11 cellular contexts compared by ENCODE assay signal in the genomic region with DNA sequence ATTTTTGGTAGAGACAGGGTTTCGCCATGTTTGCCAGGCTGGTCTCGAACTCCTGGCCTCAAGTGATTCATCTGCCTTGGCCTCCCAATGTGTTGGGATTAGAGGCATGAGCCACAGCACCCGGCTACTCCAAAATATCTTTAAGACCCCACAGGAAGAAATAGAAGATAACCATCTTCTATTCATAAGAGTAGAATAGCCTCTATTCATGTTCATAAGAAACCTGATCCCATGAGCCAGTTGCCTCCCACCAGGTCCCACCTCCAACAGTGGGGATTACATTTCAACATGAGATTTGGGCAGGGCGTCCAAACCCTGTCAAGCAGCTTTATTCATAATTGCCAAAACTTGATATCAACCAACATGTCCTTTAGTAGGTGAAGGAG. TPM values are rescaled to one million over a fixed set of nuclear protein-coding genes. Genes with fewer than 3 reads are reported as not detected.
DNase-seq lines count a peak whose midpoint lies in the region; ATAC-seq, FAIRE-seq and TF ChIP-seq lines count a peak whose summit lies in the region.
"Had no signal": no experiment of that assay in that cellular context is flagged by ENCODE, and none has a peak within 500 bp of the region (broad histone marks: within the 10 kb centered on the region; RNA-seq: fewer than 3 reads in every experiment).

No MANE protein-coding gene starts in this region.

- FAIRE-seq in kidney (lab: Jason Lieb, UNC): no peak
- FAIRE-seq: HTR-8/SVneo had no signal

- no peak overlapping the region for H2AFZ ChIP-seq in PC-3 (ENCODE audit: low read length)

- H3K9me3 ChIP-seq in HAP-1 (no peaks in the 10 kb centered on the region), PC-3 (ENCODE audit: low read length) (no peaks in the 10 kb centered on the region), spleen (no peaks in the 10 kb centered on the region), kidney (ENCODE audit: control insufficient read depth in 1 of 2, low read length in 2 of 2) (no peaks in the 10 kb centered on the region)
- H3K9me3 ChIP-seq: BLaER1 treated with 17β-estradiol and CSF1 and Interleukin-3, amounts not matched to agents 10 nM and 100 nM had no signal

- POLR2A ChIA-PET in PC-3 (lab: Charles Lee; ENCODE audit: unreplicated experiment): no interaction called here

- 72 to 78% (median 76%) methylated on average over 4 of the region's 4 CpGs for WGBS in spleen, 5 donors

- TF ChIP-seq POLR2A in spleen (IDR thresholded peaks at IDR 0.05): no peak

- H3K36me3 ChIP-seq in HAP-1 (replicated peaks): no peaks in the 10 kb centered on the region
- no peaks in the 10 kb centered on the region for H3K36me3 ChIP-seq in PC-3 (ENCODE audit: low read depth, low read length)
- no peaks in the 10 kb centered on the region for H3K36me3 ChIP-seq in spleen
- no peaks in the 10 kb centered on the region for H3K36me3 ChIP-seq in kidney (ENCODE audit: control insufficient read depth in 1 of 2, insufficient read depth in 2 of 2, low read length in 2 of 2)
- H3K36me3 ChIP-seq: BLaER1 treated with 17β-estradiol and CSF1 and Interleukin-3, amounts not matched to agents 10 nM and 100 nM had no signal

- DNase-seq in NCI-H2171 treated with DMSO at 0.1 percent for 48 hours (lab: John Stamatoyannopoulos, UW) (peak; percentile 29), NCI-H2171 (lab: John Stamatoyannopoulos, UW) (no peak), HAP-1 (ENCODE audit: low spot score in 2 of 2) (peak; percentile 19 to 42), PC-3 (peak; percentile 35), spleen (peak; percentile 6), DMS114 treated with DMSO at 0.1 percent for 48 hours (lab: John Stamatoyannopoulos, UW; ENCODE audit: unreplicated experiment) (no peak), kidney (no peak)

- H3K27ac ChIP-seq in PC-3 (ENCODE audit: low read length) (no peak overlapping the region), spleen (no peak overlapping the region), kidney (ENCODE audit: low read depth in 2 of 2, low read length in 2 of 2) (no peak overlapping the region)
- H3K27ac ChIP-seq: BLaER1 treated with 17β-estradiol and CSF1 and Interleukin-3, amounts not matched to agents 10 nM and 100 nM had no signal

- H3K9ac ChIP-seq in PC-3 (ENCODE audit: low read length) (no peak overlapping the region), kidney (ENCODE audit: low read length in 2 of 2) (no peak overlapping the region)

- no peak overlapping the region for H3K4me2 ChIP-seq in PC-3 (ENCODE audit: low read length)

- intact Hi-C loops in PC-3 (cut with micrococcal nuclease) (loop anchor here (1.0 to 10.0 kb wide), 3 partner anchors 30 to 165 kb away; a partner anchor contains a TSS), spleen (cut with DNase I; ENCODE audit: low total_unique reads) (loop anchor here (10.0 kb wide), 1 partner anchor 165 kb away; a partner anchor contains a TSS), kidney (cut with DNase I) (no loop called here)

- in situ Hi-C loops in HAP-1 (cut with MboI; ENCODE audit: low sequenced_read_pairs): loop anchor here (5.0 kb wide), 1 partner anchor 168 kb away; a partner anchor contains a TSS

- H3K4me3 ChIP-seq in HAP-1: no peak overlapping the region
- no peak overlapping the region for H3K4me3 ChIP-seq in PC-3 (ENCODE audit: low read length)
- no peak overlapping the region for H3K4me3 ChIP-seq in spleen
- H3K4me3 ChIP-seq in kidney (ENCODE audit: low read length in 2 of 2): no peak overlapping the region

- no peaks in the 10 kb centered on the region for H3K9me2 ChIP-seq in PC-3 (replicated peaks; ENCODE audit: low read length)

- no peaks in the 10 kb centered on the region for H4K20me1 ChIP-seq in PC-3 (ENCODE audit: low read length)
- H4K20me1 ChIP-seq: BLaER1 treated with 17β-estradiol and CSF1 and Interleukin-3, amounts not matched to agents 10 nM and 100 nM had no signal

- peaks cover 9% of the 10 kb centered on the region for H3K4me1 ChIP-seq in HAP-1
- no peaks in the 10 kb centered on the region for H3K4me1 ChIP-seq in PC-3 (ENCODE audit: insufficient read depth, low read length)
- peaks cover 0 to 9% (median 7%) of the 10 kb centered on the region in 6 donors for H3K4me1 ChIP-seq in spleen
- no peaks in the 10 kb centered on the region for H3K4me1 ChIP-seq in kidney (ENCODE audit: control insufficient read depth in 1 of 2, insufficient read depth in 1 of 2, low read depth in 1 of 2, low read length in 2 of 2)

- no TSS peak for BruUV-seq in PC-3 (replicated peaks; lab: Mats Ljungman, UMichigan)

- peak; percentile 39 for ATAC-seq in PC-3

- H3K27me3 ChIP-seq in HAP-1 (ENCODE audit: low read depth) (no peaks in the 10 kb centered on the region), PC-3 (ENCODE audit: low read length) (no peaks in the 10 kb centered on the region), spleen (replicated peaks in 1 of 7) (no peaks in the 10 kb centered on the region)
- H3K27me3 ChIP-seq: BLaER1 treated with 17β-estradiol and CSF1 and Interleukin-3, amounts not matched to agents 10 nM and 100 nM had no signal

- TF ChIP-seq CTCF in PC-3 (conservative IDR thresholded peaks at IDR 0.05; ENCODE audit: low read depth, low read length): no peak
- no peak for TF ChIP-seq CTCF in spleen (IDR thresholded peaks at IDR 0.05 in 8 of 11, conservative IDR thresholded peaks at IDR 0.05 in 3 of 11)
- no peak for TF ChIP-seq CTCF in kidney (IDR thresholded peaks at IDR 0.05; ENCODE audit: borderline replicate concordance, extremely low read depth, insufficient read depth)

- CTCF ChIA-PET in PC-3 (lab: Charles Lee): no interaction called here

- no peaks in the 10 kb centered on the region for H3K79me2 ChIP-seq in PC-3 (ENCODE audit: low read length)

- H3F3A ChIP-seq in PC-3 (ENCODE audit: low read length, unreplicated experiment): no peaks in the 10 kb centered on the region

RNA-seq across cellular contexts. Expression of a gene that starts 13.9 kb away (rescaled TPM):
- total RNA-seq in PC-3 (2014; rRNA removed): 5.3 and 6.9 TPM in 2 replicates
- total RNA-seq in spleen: under 1 TPM; 0.23 to 0.60 (median 0.37) TPM
- polyA plus RNA-seq in spleen: under 1 TPM; 0.15 to 0.38 (median 0.20) TPM
- total RNA-seq in kidney: 1.2 TPM
- 0.30 TPM for polyA plus RNA-seq in kidney (ENCODE audit: insufficient read depth, low read depth, low replicate concordance)
- total RNA-seq: CD4-positive, CD25-positive, alpha-beta regulatory T cell; GM12878 had no signal

RNA-seq across cellular contexts. Expression of a gene that starts 43.6 kb away (rescaled TPM):
- total RNA-seq in PC-3 (2014; rRNA removed) (37.6 and 44.2 TPM in 2 replicates), spleen (100 to 1,000 TPM; 104 to 154 (median 117) TPM), kidney (94.4 TPM)
- polyA plus RNA-seq in spleen (10 to 100 TPM in 1 of 3 donors, 1 to 10 TPM in 2; 8.4 to 11.5 (median 8.6) TPM), kidney (ENCODE audit: insufficient read depth, low read depth, low replicate concordance) (4.9 TPM)

Comparison
In these comparisons a context has a peak if more than half of its experiments do, and no peak if none do; other contexts are left out.
1. DNase-seq: peak in NCI-H2171 treated with DMSO at 0.1 percent for 48 hours (single experiment), HAP-1 (2 of 2), PC-3 (single experiment) and spleen (single experiment); none in NCI-H2171 (single experiment), DMS114 treated with DMSO at 0.1 percent for 48 hours (single experiment) and kidney (single experiment).